In the genomic region with DNA sequence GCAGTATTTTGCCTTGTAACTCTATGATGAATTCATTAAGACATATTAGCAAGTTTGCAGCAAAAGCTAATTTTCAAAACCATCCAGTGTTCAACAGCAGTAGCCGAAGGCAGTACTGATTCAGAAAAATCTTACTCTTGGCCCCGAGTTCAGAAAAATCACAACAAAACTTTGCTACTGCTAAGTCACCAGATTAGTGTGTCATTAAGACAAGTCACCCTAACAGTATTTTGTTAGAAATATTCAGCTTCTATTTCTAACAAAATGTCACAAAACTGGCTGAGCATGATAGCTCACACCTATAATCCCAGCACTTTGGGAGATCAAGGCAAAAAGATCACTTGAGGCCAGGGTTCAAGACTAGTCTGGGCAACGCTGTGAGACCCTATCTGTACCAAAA, we compare ENCODE assay signal across 30 cellular contexts. TPM values are rescaled to one million over a fixed set of nuclear protein-coding genes. Genes with fewer than 3 reads are reported as not detected.
DNase-seq lines count a peak whose midpoint lies in the region; ATAC-seq lines count a peak whose summit lies in the region.
"Had no signal": no experiment of that assay in that cellular context is flagged by ENCODE, and none has a peak within 500 bp of the region (broad histone marks: within the 10 kb centered on the region; RNA-seq: fewer than 3 reads in every experiment).

No MANE protein-coding gene starts in this region.

- intact Hi-C loops in activated CD4-positive, alpha-beta T cell treated with anti-CD3 and anti-CD28 coated beads for 36 hours (cut with DNase I, micrococcal nuclease) = no loop called here
- intact Hi-C loops in naive thymus-derived CD4-positive, alpha-beta T cell (cut with micrococcal nuclease) = loop anchor here in 1 of 2 donors (2.0 kb wide), 1 partner anchor 14 kb away; no protein-coding TSS in a partner anchor

- no peak overlapping the region for H3K4me3 ChIP-seq in naive thymus-derived CD4-positive, alpha-beta T cell (ENCODE audit: low read length)
- H3K4me3 ChIP-seq: esophagus squamous epithelium, lung, PC-9, upper lobe of left lung had no signal

- H3K36me3 Mint-ChIP-seq in activated CD4-positive, alpha-beta T cell treated with anti-CD3 and anti-CD28 coated beads for 36 hours (ENCODE audit: low read depth) = peaks cover 40% of the 10 kb centered on the region
- peaks cover 97% of the 10 kb centered on the region for H3K36me3 Mint-ChIP-seq in activated T-helper 17 cell treated with anti-CD3 and anti-CD28 coated beads, Interleukin-2, amount 50 U/mL, for 72 hours (ENCODE audit: low read depth)
- H3K36me3 Mint-ChIP-seq in naive thymus-derived CD4-positive, alpha-beta T cell = peaks cover 0 to 23% (median 5%) of the 10 kb centered on the region in 5 donors
- H3K36me3 Mint-ChIP-seq: IgD-negative memory B cell had no signal

- no peaks in the 10 kb centered on the region for H3K27me3 Mint-ChIP-seq in activated CD4-positive, alpha-beta T cell treated with anti-CD3 and anti-CD28 coated beads for 36 hours
- H3K27me3 Mint-ChIP-seq in activated T-helper 17 cell treated with anti-CD3 and anti-CD28 coated beads, Interleukin-2, amount 50 U/mL, for 72 hours = no peaks in the 10 kb centered on the region
- no peaks in the 10 kb centered on the region for H3K27me3 Mint-ChIP-seq in naive thymus-derived CD4-positive, alpha-beta T cell
- H3K27me3 Mint-ChIP-seq: IgD-negative memory B cell, progenitor cell of endocrine pancreas had no signal

- POLR2A ChIA-PET in activated CD4-positive, alpha-beta T cell treated with anti-CD3 and anti-CD28 coated beads for 36 hours (lab: Charles Lee) = no interaction called here
- POLR2A ChIA-PET in naive thymus-derived CD4-positive, alpha-beta T cell (lab: Charles Lee) = no interaction called here

- no peak overlapping the region for H3K27ac ChIP-seq in naive thymus-derived CD4-positive, alpha-beta T cell (ENCODE audit: low read depth, low read length)
- H3K27ac ChIP-seq: 22Rv1, esophagus squamous epithelium, neutrophil, PC-9, upper lobe of left lung had no signal

- peaks cover 53% of the 10 kb centered on the region for H3K4me1 Mint-ChIP-seq in activated CD4-positive, alpha-beta T cell treated with anti-CD3 and anti-CD28 coated beads for 36 hours
- H3K4me1 Mint-ChIP-seq in activated T-helper 17 cell treated with anti-CD3 and anti-CD28 coated beads, Interleukin-2, amount 50 U/mL, for 72 hours = peaks cover 20% of the 10 kb centered on the region
- H3K4me1 Mint-ChIP-seq in naive thymus-derived CD4-positive, alpha-beta T cell = peaks cover 22 to 69% (median 57%) of the 10 kb centered on the region in 7 donors
- H3K4me1 Mint-ChIP-seq: CD14-positive monocyte had no signal

- ATAC-seq in activated CD4-positive, alpha-beta T cell treated with anti-CD3 and anti-CD28 coated beads for 36 hours = no peak
- ATAC-seq in activated T-helper 17 cell treated with anti-CD3 and anti-CD28 coated beads, Interleukin-2, amount 50 U/mL, for 72 hours (replicated peaks) = no peak
- ATAC-seq in naive thymus-derived CD4-positive, alpha-beta T cell = no peak
- no peak for ATAC-seq in HG02981 (IDR thresholded peaks at IDR 0.05; ENCODE audit: unreplicated experiment)
- ATAC-seq: sciatic nerve; stimulated activated effector memory CD8-positive, alpha-beta T cell treated with anti-CD3 and anti-CD28 coated beads, Interleukin-12 subunit alpha, Interleukin-12 subunit beta, amount 100 ng/mL, for 72 hours had no signal

- no peaks in the 10 kb centered on the region for H3K9me3 ChIP-seq in naive thymus-derived CD4-positive, alpha-beta T cell (ENCODE audit: control insufficient read depth in 2 of 3, low read length in 3 of 3)
- H3K9me3 ChIP-seq: esophagus squamous epithelium, neutrophil, upper lobe of left lung had no signal

- no peak for DNase-seq in activated CD4-positive, alpha-beta T cell treated with anti-CD3 and anti-CD28 coated beads for 36 hours
- DNase-seq in activated CD4-positive, alpha-beta T cell treated with anti-CD3 and anti-CD28 coated beads, Interleukin-2, amount 50 U/mL, for 4 hours = no peak
- DNase-seq in ELR (ENCODE audit: low read depth) = peak; percentile 23
- no peak for DNase-seq in naive thymus-derived CD4-positive, alpha-beta T cell
- no peak for DNase-seq in NCI-H345 (lab: John Stamatoyannopoulos, UW)
- no peak for DNase-seq in NCI-H2171 treated with DMSO at 0.1 percent for 48 hours (lab: John Stamatoyannopoulos, UW)
- DNase-seq: caudate nucleus; EL; esophagus squamous epithelium; GOT3; NCI-H1092 treated with DMSO at 0.1 percent for 48 hours; NCI-H187; NCI-H2171; NCI-H524 treated with DMSO at 0.1 percent for 48 hours; Right ventricle myocardium superior; stimulated activated CD4-positive, alpha-beta T cell treated with anti-CD3 and anti-CD28 coated beads, Interleukin-4, amount 100 ng/mL, for 24 hours; substantia nigra; T1000; upper lobe of left lung had no signal

- no peaks in the 10 kb centered on the region for H3K27me3 ChIP-seq in naive thymus-derived CD4-positive, alpha-beta T cell (ENCODE audit: control insufficient read depth in 2 of 2, insufficient read depth in 2 of 2, low read length in 2 of 2)
- H3K27me3 ChIP-seq: esophagus squamous epithelium, neutrophil, upper lobe of left lung had no signal

- H3K36me3 ChIP-seq in naive thymus-derived CD4-positive, alpha-beta T cell (ENCODE audit: control insufficient read depth in 2 of 3, insufficient read depth in 3 of 3, low read length in 3 of 3) = peaks cover 0 to 59% (median 8%) of the 10 kb centered on the region in 3 experiments

- H3K4me3 Mint-ChIP-seq in activated CD4-positive, alpha-beta T cell treated with anti-CD3 and anti-CD28 coated beads for 36 hours = no peak overlapping the region
- peak overlapping the region; percentile 33 for H3K4me3 Mint-ChIP-seq in activated T-helper 17 cell treated with anti-CD3 and anti-CD28 coated beads, Interleukin-2, amount 50 U/mL, for 72 hours
- peak overlapping the region in 7 of 10 donors; percentile 12 to 55 (median 29) for H3K4me3 Mint-ChIP-seq in naive thymus-derived CD4-positive, alpha-beta T cell
- H3K4me3 Mint-ChIP-seq: CD14-positive monocyte; IgD-negative memory B cell; stimulated activated effector memory CD8-positive, alpha-beta T cell treated with anti-CD3 and anti-CD28 coated beads, Interleukin-12 subunit alpha, Interleukin-12 subunit beta, amount 100 ng/mL, for 72 hours had no signal

- H3K4me1 ChIP-seq in naive thymus-derived CD4-positive, alpha-beta T cell (ENCODE audit: control insufficient read depth in 2 of 2, insufficient read depth in 2 of 2, low read length in 2 of 2) = peaks cover 11 to 13% of the 10 kb centered on the region in 2 donors

- CTCF ChIA-PET in activated CD4-positive, alpha-beta T cell treated with anti-CD3 and anti-CD28 coated beads for 36 hours (lab: Charles Lee) = interaction anchor here (9.3 kb wide), 1 partner anchor 5 kb away, joined by 88 read pairs; no protein-coding TSS in a partner anchor
- CTCF ChIA-PET in naive thymus-derived CD4-positive, alpha-beta T cell (lab: Charles Lee) = interaction anchor here (0.9 kb wide), 1 partner anchor 475 kb away, joined by 3 read pairs; no protein-coding TSS in a partner anchor

- no peaks in the 10 kb centered on the region for H3K9me3 Mint-ChIP-seq in activated CD4-positive, alpha-beta T cell treated with anti-CD3 and anti-CD28 coated beads for 36 hours (ENCODE audit: low read depth)
- no peaks in the 10 kb centered on the region for H3K9me3 Mint-ChIP-seq in activated T-helper 17 cell treated with anti-CD3 and anti-CD28 coated beads, Interleukin-2, amount 50 U/mL, for 72 hours
- H3K9me3 Mint-ChIP-seq in naive thymus-derived CD4-positive, alpha-beta T cell = no peaks in the 10 kb centered on the region
- H3K9me3 Mint-ChIP-seq: CD14-positive monocyte; IgD-negative memory B cell; stimulated activated effector memory CD8-positive, alpha-beta T cell treated with anti-CD3 and anti-CD28 coated beads, Interleukin-12 subunit alpha, Interleukin-12 subunit beta, amount 100 ng/mL, for 72 hours had no signal

- H3K27ac Mint-ChIP-seq in activated CD4-positive, alpha-beta T cell treated with anti-CD3 and anti-CD28 coated beads for 36 hours = peak overlapping the region; percentile 45
- no peak overlapping the region for H3K27ac Mint-ChIP-seq in activated T-helper 17 cell treated with anti-CD3 and anti-CD28 coated beads, Interleukin-2, amount 50 U/mL, for 72 hours
- H3K27ac Mint-ChIP-seq in naive thymus-derived CD4-positive, alpha-beta T cell = peak overlapping the region in 6 of 9 donors; percentile 21 to 70 (median 56)
- H3K27ac Mint-ChIP-seq: progenitor cell of endocrine pancreas had no signal

RNA-seq across cellular contexts. Expression of gene GTF2B, which starts 8.2 kb away (rescaled TPM):
- total RNA-seq in activated CD4-positive, alpha-beta T cell treated with anti-CD3 and anti-CD28 coated beads for 36 hours = 10 to 100 TPM; 34.3 to 38.1 TPM
- total RNA-seq in activated T-helper 17 cell treated with anti-CD3 and anti-CD28 coated beads, Interleukin-2, amount 50 U/mL, for 72 hours = 10 to 100 TPM; 38.8 to 39.3 TPM
- 10 to 100 TPM; 41.3 to 53.6 (median 47.3) TPM for total RNA-seq in naive thymus-derived CD4-positive, alpha-beta T cell
- polyA plus RNA-seq in naive thymus-derived CD4-positive, alpha-beta T cell = 10 to 100 TPM; 56.1 to 88.4 TPM
